ENCODE assay signal across 26 cellular contexts in the genomic region with DNA sequence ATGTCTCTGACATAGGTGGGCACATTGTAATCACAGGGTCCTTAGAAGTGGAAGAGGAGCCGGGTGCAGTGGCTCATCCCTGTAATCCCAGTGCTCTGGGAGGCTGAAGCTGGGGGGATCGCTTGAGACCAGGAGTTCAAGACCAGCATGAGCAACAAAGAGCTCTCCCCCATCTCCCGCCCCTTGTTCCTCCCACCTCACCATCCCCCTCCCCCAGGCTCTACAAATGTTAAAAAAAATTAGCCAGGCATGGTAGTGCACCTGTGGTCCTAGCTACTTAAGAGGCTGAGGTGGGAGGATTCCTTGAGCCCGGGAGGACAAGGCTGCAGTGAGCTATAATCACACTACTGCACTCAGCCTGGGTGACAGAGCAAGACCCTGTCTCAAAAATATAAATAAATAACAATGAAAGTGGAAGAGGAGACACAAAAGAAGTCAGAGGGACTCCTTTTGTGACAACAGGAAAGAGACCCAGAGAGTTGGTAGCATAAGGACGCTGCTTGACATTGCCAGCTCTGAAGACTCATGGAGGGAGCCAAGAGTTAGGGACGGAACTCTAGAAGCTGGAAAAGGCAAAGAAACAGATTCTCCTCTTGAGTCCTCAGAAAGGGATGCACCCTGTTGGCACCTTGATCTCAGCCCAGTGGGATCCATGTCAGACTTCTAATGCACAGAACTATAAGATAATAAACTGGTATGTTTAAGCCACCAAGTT.
"Had no signal": no experiment of that assay in that cellular context is flagged by ENCODE, and none has a peak within 500 bp of the region (broad histone marks: within the 10 kb centered on the region; RNA-seq: fewer than 3 reads in every experiment).

No MANE protein-coding gene starts in this region.

- H3K27ac Mint-ChIP-seq: activated B cell treated with CpG ODN at 0.5 μM for 24 hours; activated CD4-positive, alpha-beta memory T cell treated with anti-CD3 and anti-CD28 coated beads, Interleukin-2, amount 10 ng/mL, durations not matched to agents 7 days and 5 days; activated naive CD8-positive, alpha-beta T cell treated with anti-CD3 and anti-CD28 coated beads for 36 hours; activated T-cell treated with anti-CD3 and anti-CD28 coated beads, Interleukin-2, amount 50 U/mL, for 72 hours; activated T-helper 17 cell treated with anti-CD3 and anti-CD28 coated beads, Interleukin-2, amount 50 U/mL, for 72 hours had no signal

- H3K27ac ChIP-seq: brain microvascular endothelial cell, SJCRH30, SK-N-MC had no signal

- H3K4me3 ChIP-seq: SJCRH30, SK-N-MC had no signal

- H3K36me3 Mint-ChIP-seq: activated naive CD8-positive, alpha-beta T cell treated with anti-CD3 and anti-CD28 coated beads for 36 hours had no signal

- H3K9me3 ChIP-seq: SJCRH30 had no signal

- H3K4me3 Mint-ChIP-seq: activated B cell treated with CpG ODN at 0.5 μM for 24 hours; activated CD4-positive, alpha-beta memory T cell treated with anti-CD3 and anti-CD28 coated beads, Interleukin-2, amount 10 ng/mL, durations not matched to agents 7 days and 5 days; activated naive CD8-positive, alpha-beta T cell treated with anti-CD3 and anti-CD28 coated beads for 36 hours; activated T-cell treated with anti-CD3 and anti-CD28 coated beads, Interleukin-2, amount 50 U/mL, for 72 hours; activated T-helper 17 cell treated with anti-CD3 and anti-CD28 coated beads, Interleukin-2, amount 50 U/mL, for 72 hours had no signal

- ATAC-seq: activated T-cell treated with anti-CD3 and anti-CD28 coated beads, Interleukin-2, amount 50 U/mL, for 72 hours; activated T-helper 17 cell treated with anti-CD3 and anti-CD28 coated beads, Interleukin-2, amount 50 U/mL, for 72 hours; Panc1 had no signal

- H3K4me1 Mint-ChIP-seq: activated B cell treated with CpG ODN at 0.5 μM for 24 hours; activated CD4-positive, alpha-beta memory T cell treated with anti-CD3 and anti-CD28 coated beads, Interleukin-2, amount 10 ng/mL, durations not matched to agents 7 days and 5 days; activated naive CD8-positive, alpha-beta T cell treated with anti-CD3 and anti-CD28 coated beads for 36 hours; activated T-helper 17 cell treated with anti-CD3 and anti-CD28 coated beads, Interleukin-2, amount 50 U/mL, for 72 hours had no signal

- H3K9me3 Mint-ChIP-seq: activated B cell treated with CpG ODN at 0.5 μM for 24 hours; activated CD4-positive, alpha-beta memory T cell treated with anti-CD3 and anti-CD28 coated beads, Interleukin-2, amount 10 ng/mL, durations not matched to agents 7 days and 5 days; activated naive CD8-positive, alpha-beta T cell treated with anti-CD3 and anti-CD28 coated beads for 36 hours; activated T-cell treated with anti-CD3 and anti-CD28 coated beads, Interleukin-2, amount 50 U/mL, for 72 hours; activated T-helper 17 cell treated with anti-CD3 and anti-CD28 coated beads, Interleukin-2, amount 50 U/mL, for 72 hours had no signal

- DNase-seq: activated B cell treated with CpG ODN at 0.5 μM for 24 hours; activated CD4-positive, alpha-beta memory T cell treated with anti-CD3 and anti-CD28 coated beads, Interleukin-2, amount 10 ng/mL, durations not matched to agents 7 days and 5 days; activated CD4-positive, alpha-beta T cell treated with anti-CD3 and anti-CD28 coated beads for 48 hours; activated CD4-positive, CD25-positive, alpha-beta regulatory T cell treated with anti-CD3 and anti-CD28 coated beads, Interleukin-2, amount 50 U/mL, for 72 hours; activated effector memory CD4-positive, alpha-beta T cell treated with anti-CD3 and anti-CD28 coated beads, Interleukin-2, amount 50 U/mL, for 16 hours; activated naive CD4-positive, alpha-beta T cell; activated naive CD4-positive, alpha-beta T cell treated with anti-CD3 and anti-CD28 coated beads, Interleukin-2, amount 50 U/mL, for 16 hours; activated naive CD8-positive, alpha-beta T cell treated with anti-CD3 and anti-CD28 coated beads for 36 hours; activated T-cell treated with anti-CD3 and anti-CD28 coated beads, Interleukin-2, amount 50 U/mL, for 1 hour; activated T-cell treated with anti-CD3 and anti-CD28 coated beads, Interleukin-2, amount 50 U/mL, for 72 hours; amniotic stem cell; aorta; brain microvascular endothelial cell; central memory CD4-positive, alpha-beta T cell; Karpas-422; NCI-H1417 treated with DMSO at 0.1 percent for 48 hours; NCI-H187 treated with DMSO at 0.1 percent for 48 hours; NCI-H2081 treated with DMSO at 0.1 percent for 48 hours; NCI-H2171; NCI-H345; NCI-H524 treated with DMSO at 0.1 percent for 48 hours; SHP77 had no signal

- H3K27me3 ChIP-seq: brain microvascular endothelial cell, SJCRH30 had no signal

- H3K36me3 ChIP-seq: brain microvascular endothelial cell, SJCRH30 had no signal
